In genomic region chr1:22338071-22338765, GRCh38 we compare ENCODE assay signal across 1 cellular context.
TF ChIP-seq lines count a peak whose summit lies in the region.

No MANE protein-coding gene starts in this region.

TF ChIP-seq in K562, 482 proteins besides CTCF, POLR2A, EP300 and RAD21 (continued from another document):
- TF ChIP-seq JUNB (CRISPR knock-in tag; conservative IDR thresholded peaks at IDR 0.05) (0 out of 2 replicates have a peak, but pooled peaks have one; percentile 37), JUND (IDR thresholded peaks at IDR 0.05; ENCODE audit: borderline replicate concordance, low read depth, low read length) (peak; percentile 24; the same call in 1 of the 2 replicates), JUND (tag; IDR thresholded peaks at IDR 0.05; ENCODE audit: borderline replicate concordance, low read depth, low read length) (peak; percentile 56; the same call in 1 of the 3 replicates), TRIM24 (IDR thresholded peaks at IDR 0.05) (no peak), RBM17 (IDR thresholded peaks at IDR 0.05; ENCODE audit: borderline replicate concordance, low read depth, low read length) (no peak), TOE1 (IDR thresholded peaks at IDR 0.05; ENCODE audit: borderline replicate concordance) (no peak), TOE1 (CRISPR knock-in tag; IDR thresholded peaks at IDR 0.05; ENCODE audit: borderline replicate concordance, low read depth) (no peak), ATF7 (IDR thresholded peaks at IDR 0.05) (peak; percentile 88), ATF1 (CRISPR knock-in tag; IDR thresholded peaks at IDR 0.05) (no peak), ATF1 (tag; IDR thresholded peaks at IDR 0.05) (peak; percentile 37)
- TF ChIP-seq, protein P1, sequence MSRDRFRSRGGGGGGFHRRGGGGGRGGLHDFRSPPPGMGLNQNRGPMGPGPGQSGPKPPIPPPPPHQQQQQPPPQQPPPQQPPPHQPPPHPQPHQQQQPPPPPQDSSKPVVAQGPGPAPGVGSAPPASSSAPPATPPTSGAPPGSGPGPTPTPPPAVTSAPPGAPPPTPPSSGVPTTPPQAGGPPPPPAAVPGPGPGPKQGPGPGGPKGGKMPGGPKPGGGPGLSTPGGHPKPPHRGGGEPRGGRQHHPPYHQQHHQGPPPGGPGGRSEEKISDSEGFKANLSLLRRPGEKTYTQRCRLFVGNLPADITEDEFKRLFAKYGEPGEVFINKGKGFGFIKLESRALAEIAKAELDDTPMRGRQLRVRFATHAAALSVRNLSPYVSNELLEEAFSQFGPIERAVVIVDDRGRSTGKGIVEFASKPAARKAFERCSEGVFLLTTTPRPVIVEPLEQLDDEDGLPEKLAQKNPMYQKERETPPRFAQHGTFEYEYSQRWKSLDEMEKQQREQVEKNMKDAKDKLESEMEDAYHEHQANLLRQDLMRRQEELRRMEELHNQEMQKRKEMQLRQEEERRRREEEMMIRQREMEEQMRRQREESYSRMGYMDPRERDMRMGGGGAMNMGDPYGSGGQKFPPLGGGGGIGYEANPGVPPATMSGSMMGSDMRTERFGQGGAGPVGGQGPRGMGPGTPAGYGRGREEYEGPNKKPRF (IDR thresholded peaks at IDR 0.05; ENCODE audit: low read depth, low read length), result no peak
